ENCODE assay signal across 10 cellular contexts in the genomic region with DNA sequence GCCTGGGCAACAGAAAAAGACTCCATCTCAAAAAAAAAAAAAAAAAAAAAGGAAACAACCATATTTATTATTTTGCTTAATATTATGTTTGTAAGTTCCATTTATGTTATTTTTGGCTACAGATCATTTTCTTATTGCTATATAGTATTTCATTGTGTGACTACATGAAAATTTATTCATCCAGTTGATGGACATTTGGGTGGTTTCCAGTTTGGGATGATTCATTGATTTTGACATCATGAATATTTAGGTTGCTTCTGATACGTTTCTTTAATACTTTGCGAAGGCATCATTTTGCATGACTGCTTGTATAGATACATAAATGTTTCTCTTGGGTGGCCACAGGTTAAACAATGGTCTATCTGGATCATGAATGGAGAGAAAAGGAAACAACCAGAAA. TPM values are rescaled to one million over a fixed set of nuclear protein-coding genes. Genes with fewer than 3 reads are reported as not detected.
"Had no signal": no experiment of that assay in that cellular context is flagged by ENCODE, and none has a peak within 500 bp of the region (broad histone marks: within the 10 kb centered on the region; RNA-seq: fewer than 3 reads in every experiment).

No MANE protein-coding gene starts in this region.

- H2AFZ ChIP-seq: GM23248 had no signal

- H3K4me3 Mint-ChIP-seq: HFFc6 had no signal

- H3K27ac ChIP-seq: GM23248 had no signal

- DNase-seq: GM23248, GOT3, H7, HFFc6, IMR-90 had no signal

- H3K36me3 ChIP-seq: HAP-1 had no signal

- H3K9ac ChIP-seq: GM23248 had no signal

- FAIRE-seq: HTR-8/SVneo, K562 had no signal

- H3K9me3 ChIP-seq: HAP-1 had no signal

- ATAC-seq: HCT116, K562 had no signal

- H3K4me3 ChIP-seq: GM23248, HAP-1, K562 had no signal

- H3K27ac Mint-ChIP-seq: HFFc6 had no signal

RNA-seq across cellular contexts. Expression of gene NPSR1, which starts 2.0 kb away (rescaled TPM):
- total RNA-seq: GM23248, H4, H7, HFFc6, IMR-90, K562 had no signal
- polyA plus RNA-seq: GM23248, IMR-90, K562 had no signal
